Comparison of ENCODE assay signal across 8 cellular contexts in the genomic region with DNA sequence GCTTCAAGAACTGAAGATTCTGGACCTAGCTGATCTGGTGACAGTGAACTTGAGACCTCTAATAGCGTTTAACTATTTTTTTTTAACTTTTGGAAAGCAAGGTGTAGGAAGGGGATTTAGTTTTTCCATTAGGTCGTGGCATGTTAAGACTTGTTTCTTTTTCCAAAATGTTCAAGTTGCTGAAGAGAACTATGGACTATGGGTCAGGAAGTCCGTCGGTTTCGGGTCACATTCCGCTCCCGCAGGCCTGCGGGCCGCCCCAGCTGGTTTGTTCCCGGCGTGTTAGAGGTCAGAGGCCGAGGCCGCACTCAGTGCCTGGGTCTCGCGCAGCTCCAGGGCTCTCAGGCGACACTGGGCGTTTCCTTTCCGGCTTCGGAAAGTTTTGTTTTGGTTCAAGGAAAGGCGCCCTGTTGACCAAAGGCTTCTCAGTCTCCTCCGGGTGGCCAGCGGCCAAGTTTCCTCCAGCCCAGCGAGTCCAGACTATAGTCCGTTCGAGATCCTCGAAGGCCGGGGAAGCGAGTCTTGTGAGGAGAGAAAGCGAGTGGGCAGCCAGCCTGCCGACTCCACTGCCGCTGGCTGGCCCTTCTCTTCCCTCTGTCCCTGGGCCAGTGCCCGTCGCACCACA. TPM values are rescaled to one million over a fixed set of nuclear protein-coding genes. Genes with fewer than 3 reads are reported as not detected.
DNase-seq lines count a peak whose midpoint lies in the region; ATAC-seq and TF ChIP-seq lines count a peak whose summit lies in the region.

No MANE protein-coding gene starts in this region.

- H3K4me2 ChIP-seq in BLaER1 treated with 17β-estradiol and CSF1 and Interleukin-3, amounts not matched to agents 10 nM and 100 nM = peak overlapping the region; percentile 84 to 97 (median 90)

- in situ Hi-C loops in gastrocnemius medialis (cut with MboI; ENCODE audit: low sequenced_read_pairs in 4 of 4) = loop anchor here in 1 of 4 donors (25.0 kb wide), 1 partner anchor 343 kb away; no protein-coding TSS in a partner anchor

- peaks cover 8 to 65% (median 29%) of the 10 kb centered on the region in 10 experiments for H3K4me1 ChIP-seq in BLaER1 treated with 17β-estradiol and CSF1 and Interleukin-3, amounts not matched to agents 10 nM and 100 nM
- peaks cover 2% of the 10 kb centered on the region; the same call in 1 of the 2 replicates for H3K4me1 ChIP-seq in iPS DF 6.9 (ENCODE audit: control insufficient read depth, insufficient read depth, low read length)
- H3K4me1 ChIP-seq in gastrocnemius medialis = peaks cover 41 to 43% of the 10 kb centered on the region in 2 donors

- H3K9ac ChIP-seq in BLaER1 treated with 17β-estradiol and CSF1 and Interleukin-3, amounts not matched to agents 10 nM and 100 nM = peak overlapping the region; percentile 80 to 96 (median 86)

- ATAC-seq in GM19438 (IDR thresholded peaks at IDR 0.05; ENCODE audit: low read depth, unreplicated experiment) = peak; percentile 49
- peak; percentile 41 for ATAC-seq in HG03442 (IDR thresholded peaks at IDR 0.05; ENCODE audit: unreplicated experiment)
- ATAC-seq in activated naive CD8-positive, alpha-beta T cell treated with anti-CD3 and anti-CD28 coated beads, Interleukin-2, amount 10 ng/mL, durations not matched to agents 7 days and 5 days (ENCODE audit: low read depth) = peak; percentile 45
- ATAC-seq in gastrocnemius medialis = peak; percentile 66 to 76

- peaks cover 0 to 26% (median 0%) of the 10 kb centered on the region in 11 experiments; a peak in 6 of 22 replicates for H3K36me3 ChIP-seq in BLaER1 treated with 17β-estradiol and CSF1 and Interleukin-3, amounts not matched to agents 10 nM and 100 nM
- H3K36me3 ChIP-seq in iPS DF 6.9 (ENCODE audit: control insufficient read depth, insufficient read depth, low read length) (no peaks in the 10 kb centered on the region), gastrocnemius medialis (no peaks in the 10 kb centered on the region)

- H4K20me1 ChIP-seq in BLaER1 treated with 17β-estradiol and CSF1 and Interleukin-3, amounts not matched to agents 10 nM and 100 nM = peaks cover 3 to 32% (median 7%) of the 10 kb centered on the region in 11 experiments; a peak in 12 of 22 replicates

- POLR2A ChIA-PET in activated naive CD8-positive, alpha-beta T cell treated with anti-CD3 and anti-CD28 coated beads, Interleukin-2, amount 10 ng/mL, durations not matched to agents 7 days and 5 days (lab: Charles Lee) = no interaction called here

- H3K4me3 ChIP-seq in BLaER1 treated with 17β-estradiol and CSF1 and Interleukin-3, amounts not matched to agents 10 nM and 100 nM = peak overlapping the region; percentile 73 to 93 (median 87)
- H3K4me3 ChIP-seq in iPS DF 6.9 (ENCODE audit: low read length) (peak overlapping the region; percentile 86; the same call in 1 of the 2 replicates), gastrocnemius medialis (peak overlapping the region; percentile 71 to 85 (median 80))

- peaks cover 0 to 30% (median 0%) of the 10 kb centered on the region in 11 experiments; a peak in 8 of 22 replicates for H3K9me3 ChIP-seq in BLaER1 treated with 17β-estradiol and CSF1 and Interleukin-3, amounts not matched to agents 10 nM and 100 nM (replicated peaks in 1 of 11)
- H3K9me3 ChIP-seq in iPS DF 6.9 (ENCODE audit: control insufficient read depth, insufficient read depth, low read length) = no peaks in the 10 kb centered on the region
- H3K9me3 ChIP-seq in gastrocnemius medialis = no peaks in the 10 kb centered on the region

- peaks cover 14% of the 10 kb centered on the region for H3K4me1 Mint-ChIP-seq in activated naive CD8-positive, alpha-beta T cell treated with anti-CD3 and anti-CD28 coated beads, Interleukin-2, amount 10 ng/mL, durations not matched to agents 7 days and 5 days

- intact Hi-C loops in gastrocnemius medialis (cut with DNase I; ENCODE audit: low total_unique reads) = loop anchor here (5.0 kb wide), 2 partner anchors 107 to 333 kb away; no protein-coding TSS in a partner anchor

- peak overlapping the region; percentile 30 to 95 (median 74); a peak in 20 of 22 replicates for H3K27ac ChIP-seq in BLaER1 treated with 17β-estradiol and CSF1 and Interleukin-3, amounts not matched to agents 10 nM and 100 nM
- H3K27ac ChIP-seq in iPS DF 6.9 (ENCODE audit: low read length) = no peak overlapping the region
- peak overlapping the region; percentile 92 to 97 (median 96) for H3K27ac ChIP-seq in gastrocnemius medialis

- no peaks in the 10 kb centered on the region for H3K9me3 Mint-ChIP-seq in activated naive CD8-positive, alpha-beta T cell treated with anti-CD3 and anti-CD28 coated beads, Interleukin-2, amount 10 ng/mL, durations not matched to agents 7 days and 5 days

- DNase-seq in activated naive CD8-positive, alpha-beta T cell treated with anti-CD3 and anti-CD28 coated beads, Interleukin-2, amount 10 ng/mL, durations not matched to agents 7 days and 5 days = no peak
- DNase-seq in iPS DF 6.9 (ENCODE audit: low read depth, low spot score) (peak; percentile 22), gastrocnemius medialis (peak in 1 of 2 donors; percentile 46), HT-29 (ENCODE audit: low spot score) (no peak), GF-D8 (lab: John Stamatoyannopoulos, UW) (no peak)

- peak overlapping the region; percentile 73 for H3K27ac Mint-ChIP-seq in activated naive CD8-positive, alpha-beta T cell treated with anti-CD3 and anti-CD28 coated beads, Interleukin-2, amount 10 ng/mL, durations not matched to agents 7 days and 5 days

- peaks cover 1% of the 10 kb centered on the region for H3K36me3 Mint-ChIP-seq in activated naive CD8-positive, alpha-beta T cell treated with anti-CD3 and anti-CD28 coated beads, Interleukin-2, amount 10 ng/mL, durations not matched to agents 7 days and 5 days

- H3K4me3 Mint-ChIP-seq in activated naive CD8-positive, alpha-beta T cell treated with anti-CD3 and anti-CD28 coated beads, Interleukin-2, amount 10 ng/mL, durations not matched to agents 7 days and 5 days = peak overlapping the region; percentile 94

- no CpG with 5 or more reads among the region's 33 CpGs for WGBS in iPS DF 6.9 (ENCODE audit: insufficient coverage, insufficient read length)

- no peak for TF ChIP-seq CTCF in gastrocnemius medialis (IDR thresholded peaks at IDR 0.05 in 4 of 5, conservative IDR thresholded peaks at IDR 0.05 in 1 of 5)

- no peak for TF ChIP-seq POLR2A in gastrocnemius medialis (IDR thresholded peaks at IDR 0.05)

- peaks cover 61% of the 10 kb centered on the region for H3K27me3 Mint-ChIP-seq in activated naive CD8-positive, alpha-beta T cell treated with anti-CD3 and anti-CD28 coated beads, Interleukin-2, amount 10 ng/mL, durations not matched to agents 7 days and 5 days

- H3K27me3 ChIP-seq in BLaER1 treated with 17β-estradiol and CSF1 and Interleukin-3, amounts not matched to agents 10 nM and 100 nM = peaks cover 0 to 47% (median 35%) of the 10 kb centered on the region in 11 experiments; a peak in 19 of 22 replicates
- H3K27me3 ChIP-seq in iPS DF 6.9 (ENCODE audit: control insufficient read depth, insufficient read depth, low read length) = no peaks in the 10 kb centered on the region
- H3K27me3 ChIP-seq in gastrocnemius medialis = no peaks in the 10 kb centered on the region

RNA-seq across cellular contexts. Expression of a gene that starts 0.6 kb away (rescaled TPM):
- total RNA-seq in activated naive CD8-positive, alpha-beta T cell treated with anti-CD3 and anti-CD28 coated beads, Interleukin-2, amount 10 ng/mL, durations not matched to agents 7 days and 5 days = 1 to 10 TPM; 3.0 to 3.4 TPM
- total RNA-seq in gastrocnemius medialis = 10 to 100 TPM in 3 of 4 donors, 1 to 10 TPM in 1; 8.3 to 14.8 (median 12.3) TPM
- 3.7 and 10.2 TPM in 2 replicates for total RNA-seq in HT-29 (2014; rRNA removed; shearing (Covaris generic))
